ENCODE assay signal across 12 cellular contexts in genomic region chr1:26277261-26277661, GRCh38. TPM values are rescaled to one million over a fixed set of nuclear protein-coding genes. Genes with fewer than 3 reads are reported as not detected.
DNase-seq lines count a peak whose midpoint lies in the region; ATAC-seq and TF ChIP-seq lines count a peak whose summit lies in the region.
"Had no signal": no experiment of that assay in that cellular context is flagged by ENCODE, and none has a peak within 500 bp of the region (broad histone marks: within the 10 kb centered on the region; RNA-seq: fewer than 3 reads in every experiment).

No MANE protein-coding gene starts in this region.

- H2BK15ac ChIP-seq in mesendoderm (replicated peaks; ENCODE audit: low read depth), result no peak overlapping the region

- H3K4me1 ChIP-seq in heart right ventricle (peaks cover 21 to 86% (median 67%) of the 10 kb centered on the region in 9 donors), urinary bladder (ENCODE audit: insufficient read depth) (no peaks in the 10 kb centered on the region), mesendoderm (ENCODE audit: control insufficient read depth, low read depth, low read length) (peaks cover 13% of the 10 kb centered on the region)
- H3K4me1 ChIP-seq in naive thymus-derived CD4-positive, alpha-beta T cell (ENCODE audit: control insufficient read depth in 2 of 2, insufficient read depth in 2 of 2, low read length in 2 of 2), result peaks cover 55 to 58% of the 10 kb centered on the region in 2 donors

- no peak overlapping the region for H3K9ac ChIP-seq in mesendoderm (ENCODE audit: low read length)

- H3K79me2 ChIP-seq in mesendoderm (ENCODE audit: control insufficient read depth, insufficient read depth, low read length), result no peaks in the 10 kb centered on the region

- DNase-seq in heart right ventricle, result no peak
- DNase-seq in Right ventricle myocardium superior, result no peak
- no peak for DNase-seq in caudate nucleus (lab: John Stamatoyannopoulos, UW)
- no peak for DNase-seq in naive thymus-derived CD4-positive, alpha-beta T cell
- DNase-seq in mesendoderm, result no peak
- DNase-seq in hippocampal formation (lab: John Stamatoyannopoulos, UW), result no peak
- DNase-seq: H7, NCI-H446 had no signal

- H2AK5ac ChIP-seq in mesendoderm (ENCODE audit: low read length), result no peak overlapping the region

- no peak overlapping the region for H3K4me2 ChIP-seq in mesendoderm (ENCODE audit: low read length)

- CTCF ChIA-PET in naive thymus-derived CD4-positive, alpha-beta T cell (lab: Charles Lee), result interaction anchor here (0.7 to 17.9 kb wide), 10 partner anchors 8 to 163 kb away, joined by 3 to 541 read pairs (median 12); partner anchors contain the start of gene CD52

- peak overlapping the region in 3 of 10 donors; percentile 31 to 75 (median 56) for H3K4me3 Mint-ChIP-seq in naive thymus-derived CD4-positive, alpha-beta T cell

- H2BK120ac ChIP-seq in mesendoderm (ENCODE audit: low read depth, low read length), result no peak overlapping the region

- peak overlapping the region in 8 of 9 donors; percentile 36 to 96 (median 88) for H3K27ac Mint-ChIP-seq in naive thymus-derived CD4-positive, alpha-beta T cell

- no peaks in the 10 kb centered on the region for H3K9me3 ChIP-seq in heart right ventricle
- no peaks in the 10 kb centered on the region for H3K9me3 ChIP-seq in naive thymus-derived CD4-positive, alpha-beta T cell (ENCODE audit: control insufficient read depth in 2 of 3, low read length in 3 of 3)

- H2BK5ac ChIP-seq in mesendoderm (ENCODE audit: low read length), result no peak overlapping the region

- intact Hi-C loops in heart right ventricle (cut with DNase I) (loop anchor here in 3 of 10 donors (2.0 to 5.0 kb wide), 2 partner anchors 44 to 45 kb away; no protein-coding TSS in a partner anchor), Right ventricle myocardium superior (cut with DNase I) (no loop called here)
- intact Hi-C loops in naive thymus-derived CD4-positive, alpha-beta T cell (cut with micrococcal nuclease), result loop anchor here (5.0 kb wide), 2 partner anchors 100 to 165 kb away; partner anchors contain the start of gene PDIK1L (in 1 of the 2)

- H3K18ac ChIP-seq in mesendoderm (ENCODE audit: low read length), result no peak overlapping the region

- no peak overlapping the region for H3K23ac ChIP-seq in mesendoderm (ENCODE audit: low read length)

- no peak overlapping the region for H4K8ac ChIP-seq in mesendoderm (ENCODE audit: low read depth, low read length)

- WGBS in heart right ventricle, 2 donors, result 59 to 63% methylated on average over 3 of the region's 3 CpGs
- 75% methylated on average over 3 of the region's 3 CpGs for WGBS in urinary bladder
- no CpG with 5 or more reads among the region's 3 CpGs for WGBS in mesendoderm (ENCODE audit: extremely low coverage, insufficient coverage, low lambda C conversion rate)

- peaks cover 1% of the 10 kb centered on the region for H3K79me1 ChIP-seq in mesendoderm (ENCODE audit: low read length)

- peaks cover 41 to 68% (median 49%) of the 10 kb centered on the region in 7 donors for H3K4me1 Mint-ChIP-seq in naive thymus-derived CD4-positive, alpha-beta T cell

- no peak for ATAC-seq in heart right ventricle
- ATAC-seq in Right ventricle myocardium superior (ENCODE audit: poor library complexity), result no peak
- no peak for ATAC-seq in naive thymus-derived CD4-positive, alpha-beta T cell
- ATAC-seq in GM21723 (IDR thresholded peaks at IDR 0.05; ENCODE audit: unreplicated experiment), result no peak

- H3K4me3 ChIP-seq in heart right ventricle (no peak overlapping the region), urinary bladder (ENCODE audit: low read depth, low read length) (no peak overlapping the region), mesendoderm (ENCODE audit: low read length) (no peak overlapping the region)
- no peak overlapping the region for H3K4me3 ChIP-seq in naive thymus-derived CD4-positive, alpha-beta T cell (ENCODE audit: low read length)

- peaks cover 0 to 58% (median 0%) of the 10 kb centered on the region in 9 donors for H3K36me3 ChIP-seq in heart right ventricle
- H3K36me3 ChIP-seq in naive thymus-derived CD4-positive, alpha-beta T cell (ENCODE audit: control insufficient read depth in 2 of 3, insufficient read depth in 3 of 3, low read length in 3 of 3), result peaks cover 0 to 21% (median 4%) of the 10 kb centered on the region in 3 experiments
- H3K36me3 ChIP-seq in urinary bladder (ENCODE audit: insufficient read depth), result no peaks in the 10 kb centered on the region
- H3K36me3 ChIP-seq in mesendoderm (ENCODE audit: control insufficient read depth, insufficient read depth, low read length), result peaks cover 19% of the 10 kb centered on the region

- peaks cover 1 to 44% (median 8%) of the 10 kb centered on the region in 5 donors for H3K36me3 Mint-ChIP-seq in naive thymus-derived CD4-positive, alpha-beta T cell

- no peaks in the 10 kb centered on the region for H3K27me3 ChIP-seq in heart right ventricle
- H3K27me3 ChIP-seq in naive thymus-derived CD4-positive, alpha-beta T cell (ENCODE audit: control insufficient read depth in 2 of 2, insufficient read depth in 2 of 2, low read length in 2 of 2), result no peaks in the 10 kb centered on the region
- no peaks in the 10 kb centered on the region for H3K27me3 ChIP-seq in mesendoderm (ENCODE audit: insufficient read depth, low read length, poor library complexity)

- H3K56ac ChIP-seq in mesendoderm (ENCODE audit: low read length), result no peak overlapping the region

- H3K4ac ChIP-seq in mesendoderm (ENCODE audit: low read depth, low read length), result no peak overlapping the region

- H3K27ac ChIP-seq in heart right ventricle (peak overlapping the region in 9 of 10 donors; percentile 31 to 100 (median 95)), caudate nucleus (ENCODE audit: low read depth, low read length) (peak overlapping the region; percentile 53), urinary bladder (ENCODE audit: low read depth) (peak overlapping the region; percentile 40), mesendoderm (ENCODE audit: low read depth, low read length) (no peak overlapping the region)
- H3K27ac ChIP-seq in naive thymus-derived CD4-positive, alpha-beta T cell (ENCODE audit: low read depth, low read length), result peak overlapping the region; percentile 86

- POLR2A ChIA-PET in naive thymus-derived CD4-positive, alpha-beta T cell (lab: Charles Lee), result interaction anchor here (0.7 to 26.8 kb wide), 5 partner anchors 10 to 155 kb away, joined by 3 to 1967 read pairs (median 3); partner anchors contain the start of genes CD52, DHDDS and UBXN11

- TF ChIP-seq CTCF in heart right ventricle (IDR thresholded peaks at IDR 0.05), result no peak

- H3K27me3 Mint-ChIP-seq in naive thymus-derived CD4-positive, alpha-beta T cell, result no peaks in the 10 kb centered on the region

- H4K5ac ChIP-seq in mesendoderm (ENCODE audit: low read length), result no peak overlapping the region

- no peaks in the 10 kb centered on the region for H3K9me3 Mint-ChIP-seq in naive thymus-derived CD4-positive, alpha-beta T cell

RNA-seq across cellular contexts. Expression of gene SH3BGRL3, which starts 2.6 kb away (rescaled TPM):
- 100 to 1,000 TPM in 1 of 10 donors, 10 to 100 TPM in 9; 18.4 to 116 (median 25.2) TPM for total RNA-seq in heart right ventricle
- polyA plus RNA-seq in heart right ventricle, result 100 to 1,000 TPM in 1 of 2 donors, 10 to 100 TPM in 1; 96.3 to 153 TPM
- 33.9 TPM for total RNA-seq in Right ventricle myocardium superior
- total RNA-seq in naive thymus-derived CD4-positive, alpha-beta T cell, result 100 to 1,000 TPM; 156 to 636 (median 224) TPM
- 100 to 1,000 TPM; 569 to 630 TPM for polyA plus RNA-seq in naive thymus-derived CD4-positive, alpha-beta T cell
- 12.3 TPM for total RNA-seq in urinary bladder
- polyA plus RNA-seq in urinary bladder, result 123 TPM
- 80.4 TPM for polyA plus RNA-seq in mesendoderm (2013, experiment 1 of 2)
- polyA plus RNA-seq in mesendoderm (2013, experiment 2 of 2), result 79.4 TPM

RNA-seq across cellular contexts. Expression of gene UBXN11, which starts 29.2 kb away (rescaled TPM):
- 10 to 100 TPM in 2 of 10 donors, 1 to 10 TPM in 8; 5.4 to 14.1 (median 7.1) TPM for total RNA-seq in heart right ventricle
- 10 to 100 TPM; 12.3 to 20.2 TPM for polyA plus RNA-seq in heart right ventricle
- total RNA-seq in Right ventricle myocardium superior, result 8.3 TPM
- 100 to 1,000 TPM in 3 of 5 experiments, 10 to 100 TPM in 2; 35.7 to 131 (median 124) TPM for total RNA-seq in naive thymus-derived CD4-positive, alpha-beta T cell
- polyA plus RNA-seq in naive thymus-derived CD4-positive, alpha-beta T cell, result 10 to 100 TPM; 10.5 to 13.6 TPM
- 3.5 TPM for total RNA-seq in urinary bladder
- 12.2 TPM for polyA plus RNA-seq in urinary bladder
- 6.0 TPM for polyA plus RNA-seq in mesendoderm (2013, experiment 1 of 2)
- polyA plus RNA-seq in mesendoderm (2013, experiment 2 of 2), result 6.4 TPM

RNA-seq across cellular contexts. Expression of gene CD52, which starts 40.5 kb away (rescaled TPM):
- total RNA-seq in heart right ventricle (10 to 100 TPM in 2 of 10 donors, 1 to 10 TPM in 8; 1.9 to 62.6 (median 5.1) TPM), Right ventricle myocardium superior (4.4 TPM), urinary bladder (3.3 TPM)
- polyA plus RNA-seq in heart right ventricle (10 to 100 TPM in 1 of 2 donors, 1 to 10 TPM in 1; 9.3 to 25.2 TPM), urinary bladder (17.0 TPM)
- total RNA-seq in naive thymus-derived CD4-positive, alpha-beta T cell, result 1,000 to 10,000 TPM in 3 of 5 experiments, 100 to 1,000 TPM in 2; 719 to 1,390 (median 1,130) TPM
- 1,000 to 10,000 TPM; 7,628 to 8,133 TPM for polyA plus RNA-seq in naive thymus-derived CD4-positive, alpha-beta T cell
- 6.4 TPM for polyA plus RNA-seq in mesendoderm (2013, experiment 1 of 2)
- polyA plus RNA-seq in mesendoderm (2013, experiment 2 of 2), result 5.3 TPM
- total RNA-seq: HT1080, renal cortical epithelial cell had no signal

RNA-seq across cellular contexts. Expression of gene CEP85, which starts 43.3 kb away (rescaled TPM):
- total RNA-seq in heart right ventricle (10 to 100 TPM; 29.9 to 74.5 (median 53.8) TPM), Right ventricle myocardium superior (82.5 TPM), urinary bladder (13.5 TPM)
- polyA plus RNA-seq in heart right ventricle (10 to 100 TPM in 1 of 2 donors, 1 to 10 TPM in 1; 7.0 to 30.9 TPM), urinary bladder (4.3 TPM)
- 10 to 100 TPM; 12.1 to 34.8 (median 20.7) TPM for total RNA-seq in naive thymus-derived CD4-positive, alpha-beta T cell
- 10 to 100 TPM in 1 of 2 donors, 1 to 10 TPM in 1; 5.4 to 12.1 TPM for polyA plus RNA-seq in naive thymus-derived CD4-positive, alpha-beta T cell
- 20.0 TPM for polyA plus RNA-seq in mesendoderm (2013, experiment 1 of 2)
- polyA plus RNA-seq in mesendoderm (2013, experiment 2 of 2), result 19.8 TPM

Comparison
In these comparisons a context has a peak if more than half of its experiments do, and no peak if none do; other contexts are left out.
1. RNA of gene CD52, which starts 40.5 kb away (total RNA-seq): 719 to 1,390 TPM in naive thymus-derived CD4-positive, alpha-beta T cell; 1.9 to 62.6 TPM in heart right ventricle, 4.4 TPM in Right ventricle myocardium superior (single experiment) and 3.3 TPM in urinary bladder (single experiment); every median in the first group is over 10 times any median in the second.